Comparison of ENCODE assay signal across 18 cellular contexts in genomic region chrX:112947981-112948380, GRCh38.
DNase-seq lines count a peak whose midpoint lies in the region; ATAC-seq, FAIRE-seq and TF ChIP-seq lines count a peak whose summit lies in the region.
"Had no signal": no experiment of that assay in that cellular context is flagged by ENCODE, and none has a peak within 500 bp of the region (broad histone marks: within the 10 kb centered on the region; RNA-seq: fewer than 3 reads in every experiment).

No MANE protein-coding gene starts in this region.

- H3K9me3 Mint-ChIP-seq in astrocyte (ENCODE audit: unreplicated experiment) (no peaks in the 10 kb centered on the region), endodermal cell (no peaks in the 10 kb centered on the region)
- no peaks in the 10 kb centered on the region for H3K9me3 Mint-ChIP-seq in natural killer cell treated with Interleukin-12 subunit alpha and Interleukin-12 subunit beta and Interleukin-15 and Interleukin-18, amount 100 ng/mL, for 72 hours
- H3K9me3 Mint-ChIP-seq: CD4-positive, alpha-beta T cell; GM23338; H9 had no signal

- no peaks in the 10 kb centered on the region for H3K27me3 Mint-ChIP-seq in astrocyte (ENCODE audit: low read depth, unreplicated experiment)
- peaks cover 7 to 14% of the 10 kb centered on the region in 2 donors for H3K27me3 Mint-ChIP-seq in natural killer cell treated with Interleukin-12 subunit alpha and Interleukin-12 subunit beta and Interleukin-15 and Interleukin-18, amount 100 ng/mL, for 72 hours
- H3K27me3 Mint-ChIP-seq in endodermal cell (ENCODE audit: insufficient read depth), result no peaks in the 10 kb centered on the region
- H3K27me3 Mint-ChIP-seq: B cell; CD4-positive, alpha-beta T cell had no signal

- H3K4me1 Mint-ChIP-seq in astrocyte (ENCODE audit: low read depth, unreplicated experiment) (peaks cover 3% of the 10 kb centered on the region), endodermal cell (peaks cover 7% of the 10 kb centered on the region)
- H3K4me1 Mint-ChIP-seq in natural killer cell treated with Interleukin-12 subunit alpha and Interleukin-12 subunit beta and Interleukin-15 and Interleukin-18, amount 100 ng/mL, for 72 hours (ENCODE audit: low read depth in 2 of 2), result no peaks in the 10 kb centered on the region
- H3K4me1 Mint-ChIP-seq: B cell, GM23338 had no signal

- no peaks in the 10 kb centered on the region for H3K79me2 ChIP-seq in astrocyte (ENCODE audit: insufficient read depth, low read length)

- no peaks in the 10 kb centered on the region for H3K9me3 ChIP-seq in astrocyte (ENCODE audit: insufficient read depth, low read depth, low read length)
- no peaks in the 10 kb centered on the region for H3K9me3 ChIP-seq in endodermal cell (ENCODE audit: control insufficient read depth, low read length)

- TF ChIP-seq RAD21 in Ishikawa (IDR thresholded peaks at IDR 0.05; ENCODE audit: low read depth), result no peak

- H3K4me1 ChIP-seq in astrocyte (ENCODE audit: insufficient read depth, low read length), result no peaks in the 10 kb centered on the region
- H3K4me1 ChIP-seq in endodermal cell (ENCODE audit: control insufficient read depth, insufficient read depth, low read length), result no peaks in the 10 kb centered on the region

- H3K4me3 Mint-ChIP-seq in astrocyte (ENCODE audit: unreplicated experiment), result no peak overlapping the region
- H3K4me3 Mint-ChIP-seq in natural killer cell treated with Interleukin-12 subunit alpha and Interleukin-12 subunit beta and Interleukin-15 and Interleukin-18, amount 100 ng/mL, for 72 hours, result no peak overlapping the region
- H3K4me3 Mint-ChIP-seq in endodermal cell, result no peak overlapping the region
- H3K4me3 Mint-ChIP-seq: B cell; CD4-positive, alpha-beta T cell; GM23338; H9 had no signal

- H3K9ac ChIP-seq in astrocyte (ENCODE audit: low read length) (no peak overlapping the region), endodermal cell (ENCODE audit: extremely low read depth, low read length, poor library complexity, severe bottlenecking) (no peak overlapping the region)

- H3K27ac ChIP-seq in astrocyte (ENCODE audit: low read depth, low read length) (no peak overlapping the region), endodermal cell (ENCODE audit: low read depth, low read length) (no peak overlapping the region)

- H3K27ac Mint-ChIP-seq in astrocyte (ENCODE audit: unreplicated experiment), result no peak overlapping the region
- H3K27ac Mint-ChIP-seq in natural killer cell treated with Interleukin-12 subunit alpha and Interleukin-12 subunit beta and Interleukin-15 and Interleukin-18, amount 100 ng/mL, for 72 hours, result no peak overlapping the region
- H3K27ac Mint-ChIP-seq in endodermal cell, result no peak overlapping the region
- H3K27ac Mint-ChIP-seq: B cell; CD4-positive, alpha-beta T cell; GM23338; H9 had no signal

- H3K36me3 Mint-ChIP-seq in astrocyte (ENCODE audit: low read depth, unreplicated experiment), result no peaks in the 10 kb centered on the region
- H3K36me3 Mint-ChIP-seq in natural killer cell treated with Interleukin-12 subunit alpha and Interleukin-12 subunit beta and Interleukin-15 and Interleukin-18, amount 100 ng/mL, for 72 hours, result no peaks in the 10 kb centered on the region
- H3K36me3 Mint-ChIP-seq in endodermal cell (ENCODE audit: low read depth), result no peaks in the 10 kb centered on the region

- TF ChIP-seq CTCF in astrocyte (IDR thresholded peaks at IDR 0.05; ENCODE audit: insufficient read depth, low read depth, low read length) (no peak), endodermal cell (conservative IDR thresholded peaks at IDR 0.05) (no peak)

- H3K4me3 ChIP-seq in astrocyte (ENCODE audit: insufficient read depth, low read depth, low read length) (no peak overlapping the region), endodermal cell (ENCODE audit: low read length) (no peak overlapping the region)
- H3K4me3 ChIP-seq: GM12878, GM23338 had no signal

- ATAC-seq in natural killer cell treated with Interleukin-12 subunit alpha and Interleukin-12 subunit beta and Interleukin-15 and Interleukin-18, amount 100 ng/mL, for 72 hours, result no peak
- ATAC-seq: GM12878, GM23338 had no signal

- peak; percentile 34 for FAIRE-seq in astrocyte (lab: Jason Lieb, UNC)
- FAIRE-seq: GM12878, GM18507 had no signal

- no peaks in the 10 kb centered on the region for H3K27me3 ChIP-seq in astrocyte (ENCODE audit: insufficient read depth, low read length)
- no peaks in the 10 kb centered on the region for H3K27me3 ChIP-seq in endodermal cell (ENCODE audit: control insufficient read depth, insufficient read depth, low read length, poor library complexity, severe bottlenecking)

- no peaks in the 10 kb centered on the region for H4K20me1 ChIP-seq in astrocyte (ENCODE audit: insufficient read depth, low read length)

- no peak overlapping the region for H3K4me2 ChIP-seq in astrocyte (ENCODE audit: low read length)
- H3K4me2 ChIP-seq: GM23338 had no signal

- H3K36me3 ChIP-seq in astrocyte (ENCODE audit: insufficient read depth, low read length) (no peaks in the 10 kb centered on the region), endodermal cell (ENCODE audit: control insufficient read depth, insufficient read depth, low read length) (no peaks in the 10 kb centered on the region)

- DNase-seq in astrocyte (ENCODE audit: low read depth) (no peak), left kidney (ENCODE audit: low read depth, low spot score) (peak; percentile 5), renal cortical epithelial cell (ENCODE audit: low read depth) (peak; percentile 25), endodermal cell (no peak), DMS 273 (lab: John Stamatoyannopoulos, UW; ENCODE audit: unreplicated experiment) (no peak)
- no peak for DNase-seq in natural killer cell treated with Interleukin-12 subunit alpha and Interleukin-12 subunit beta and Interleukin-15 and Interleukin-18, amount 100 ng/mL, for 72 hours (ENCODE audit: low spot score)
- DNase-seq: ACHN; C1 segment of cervical spinal cord; Calu3; CD4-positive, alpha-beta T cell; DMS79; H9; IMR-90 had no signal

- H2AFZ ChIP-seq in astrocyte (ENCODE audit: low read depth, low read length), result no peak overlapping the region
- H2AFZ ChIP-seq: GM23338 had no signal

- no peak for TF ChIP-seq EP300 in Ishikawa (IDR thresholded peaks at IDR 0.05; ENCODE audit: borderline replicate concordance)

TF ChIP-seq in Ishikawa, 13 proteins besides CTCF, POLR2A, EP300 and RAD21:
- TF ChIP-seq NFIC (IDR thresholded peaks at IDR 0.05) (peak; percentile 35; the same call in 1 of the 2 replicates), EGR1 (IDR thresholded peaks at IDR 0.05) (no peak)

Comparison
In these comparisons a context has a peak if more than half of its experiments do, and no peak if none do; other contexts are left out.
1. DNase-seq: peak in left kidney (single experiment) and renal cortical epithelial cell (single experiment); none in astrocyte (single experiment), natural killer cell treated with Interleukin-12 subunit alpha and Interleukin-12 subunit beta and Interleukin-15 and Interleukin-18, amount 100 ng/mL, for 72 hours (single experiment), endodermal cell (single experiment) and DMS 273 (single experiment).